In genomic region chr12:95984685-95985084, GRCh38 we compare ENCODE assay signal across 29 cellular contexts. TPM values are rescaled to one million over a fixed set of nuclear protein-coding genes. Genes with fewer than 3 reads are reported as not detected.
"Had no signal": no experiment of that assay in that cellular context is flagged by ENCODE, and none has a peak within 500 bp of the region (broad histone marks: within the 10 kb centered on the region; RNA-seq: fewer than 3 reads in every experiment).

No MANE protein-coding gene starts in this region.

- DNase-seq: hippocampal formation; kidney glomerular epithelial cell; left cardiac atrium; left lung; midbrain; mucosa of descending colon; naive thymus-derived CD4-positive, alpha-beta T cell; ovary; retina; right cardiac atrium; sigmoid colon; small intestine; spleen; stimulated activated CD4-positive, alpha-beta T cell treated with anti-CD3 and anti-CD28 coated beads, Interleukin-4, amount 100 ng/mL, for 24 hours; stimulated activated naive CD4-positive, alpha-beta T cell treated with Interleukin-2 at 50 U/mL for 16 hours; stimulated activated naive CD8-positive, alpha-beta T cell treated with anti-CD3 and anti-CD28 coated beads, Interleukin-15, amount 100 ng/mL, for 72 hours; substantia nigra; uterus had no signal

- H3K4me3 ChIP-seq: left lung, lung, mucosa of descending colon, ovary, prostate gland, sigmoid colon, spleen, tibial nerve, uterus had no signal

- H3K27me3 ChIP-seq: left lung, ovary, sigmoid colon, spleen, tibial nerve, uterus had no signal

- H3K27ac ChIP-seq: left lung, ovary, prostate gland, sigmoid colon, spleen, tibial nerve, uterus had no signal

- H3K4me1 ChIP-seq: left lung, prostate gland, spleen, tibial nerve, uterus had no signal

- H3K36me3 ChIP-seq: ovary, prostate gland, sigmoid colon, tibial nerve, uterus had no signal

- ATAC-seq: left cardiac atrium; left lung; mucosa of descending colon; naive thymus-derived CD4-positive, alpha-beta T cell; natural killer cell treated with Interleukin-12 subunit alpha and Interleukin-12 subunit beta and Interleukin-15 and Interleukin-18, amount 100 ng/mL, for 72 hours; right cardiac atrium; stimulated activated effector memory CD8-positive, alpha-beta T cell treated with anti-CD3 and anti-CD28 coated beads, Interleukin-12 subunit alpha, Interleukin-12 subunit beta, amount 100 ng/mL, for 72 hours; stimulated activated naive CD8-positive, alpha-beta T cell treated with anti-CD3 and anti-CD28 coated beads, Interleukin-15, amount 100 ng/mL, for 72 hours had no signal

- H3K9me3 ChIP-seq: left lung, mucosa of descending colon, ovary, prostate gland, sigmoid colon, spleen, tibial nerve, uterus had no signal

RNA-seq across cellular contexts. Expression of gene HAL, which starts 11.5 kb away (rescaled TPM):
- total RNA-seq: myocyte had no signal
- polyA plus RNA-seq: naive thymus-derived CD4-positive, alpha-beta T cell; neural cell had no signal

RNA-seq across cellular contexts. Expression of gene CCDC38, which starts 42.3 kb away (rescaled TPM):
- total RNA-seq: mesenteric fat pad, mucosa of descending colon, omental fat pad, sigmoid colon, temporal lobe, tibial nerve, ureter had no signal
- polyA plus RNA-seq: neural cell, sigmoid colon had no signal
